1 cellular context compared by ENCODE assay signal in the genomic region with DNA sequence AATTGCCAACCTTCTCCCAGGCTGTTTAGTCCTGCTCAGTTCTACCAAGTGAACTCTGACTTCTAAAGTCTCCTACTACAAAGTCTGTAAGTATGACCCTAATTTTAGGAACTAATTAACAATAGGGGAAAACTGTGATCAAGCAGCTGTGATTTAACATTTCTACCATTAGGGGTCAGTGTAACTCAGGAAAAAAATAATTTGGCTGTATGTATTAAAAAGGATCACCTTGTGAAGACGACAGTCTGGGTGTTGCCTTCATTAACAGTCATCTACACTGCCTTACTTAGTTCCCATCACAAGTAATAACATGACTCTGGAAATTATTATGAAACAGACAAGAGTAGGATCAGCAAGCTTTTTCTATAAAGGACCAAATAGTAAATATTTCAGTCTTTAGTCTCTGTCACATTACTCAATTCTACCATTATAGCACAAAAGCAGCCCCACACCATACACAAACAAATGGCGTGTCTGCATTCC.
TF ChIP-seq lines count a peak whose summit lies in the region.

No MANE protein-coding gene starts in this region.

TF ChIP-seq in GM23338, 12 proteins besides CTCF, POLR2A, EP300 and RAD21 (continued from another document):
- no peak for TF ChIP-seq ZNF462 (CRISPR knock-in tag; IDR thresholded peaks at IDR 0.05)
- no peak for TF ChIP-seq EZH2 (IDR thresholded peaks at IDR 0.05; ENCODE audit: low read depth, unreplicated experiment)
- TF ChIP-seq, protein P1, sequence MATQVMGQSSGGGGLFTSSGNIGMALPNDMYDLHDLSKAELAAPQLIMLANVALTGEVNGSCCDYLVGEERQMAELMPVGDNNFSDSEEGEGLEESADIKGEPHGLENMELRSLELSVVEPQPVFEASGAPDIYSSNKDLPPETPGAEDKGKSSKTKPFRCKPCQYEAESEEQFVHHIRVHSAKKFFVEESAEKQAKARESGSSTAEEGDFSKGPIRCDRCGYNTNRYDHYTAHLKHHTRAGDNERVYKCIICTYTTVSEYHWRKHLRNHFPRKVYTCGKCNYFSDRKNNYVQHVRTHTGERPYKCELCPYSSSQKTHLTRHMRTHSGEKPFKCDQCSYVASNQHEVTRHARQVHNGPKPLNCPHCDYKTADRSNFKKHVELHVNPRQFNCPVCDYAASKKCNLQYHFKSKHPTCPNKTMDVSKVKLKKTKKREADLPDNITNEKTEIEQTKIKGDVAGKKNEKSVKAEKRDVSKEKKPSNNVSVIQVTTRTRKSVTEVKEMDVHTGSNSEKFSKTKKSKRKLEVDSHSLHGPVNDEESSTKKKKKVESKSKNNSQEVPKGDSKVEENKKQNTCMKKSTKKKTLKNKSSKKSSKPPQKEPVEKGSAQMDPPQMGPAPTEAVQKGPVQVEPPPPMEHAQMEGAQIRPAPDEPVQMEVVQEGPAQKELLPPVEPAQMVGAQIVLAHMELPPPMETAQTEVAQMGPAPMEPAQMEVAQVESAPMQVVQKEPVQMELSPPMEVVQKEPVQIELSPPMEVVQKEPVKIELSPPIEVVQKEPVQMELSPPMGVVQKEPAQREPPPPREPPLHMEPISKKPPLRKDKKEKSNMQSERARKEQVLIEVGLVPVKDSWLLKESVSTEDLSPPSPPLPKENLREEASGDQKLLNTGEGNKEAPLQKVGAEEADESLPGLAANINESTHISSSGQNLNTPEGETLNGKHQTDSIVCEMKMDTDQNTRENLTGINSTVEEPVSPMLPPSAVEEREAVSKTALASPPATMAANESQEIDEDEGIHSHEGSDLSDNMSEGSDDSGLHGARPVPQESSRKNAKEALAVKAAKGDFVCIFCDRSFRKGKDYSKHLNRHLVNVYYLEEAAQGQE (IDR thresholded peaks at IDR 0.05; ENCODE audit: unreplicated experiment), result no peak
TF ChIP-seq in GM23338: peak in this region for 0.
